In genomic region chr19:15332311-15332996, GRCh38 we compare ENCODE assay signal across 7 cellular contexts. TPM values are rescaled to one million over a fixed set of nuclear protein-coding genes. Genes with fewer than 3 reads are reported as not detected.
DNase-seq lines count a peak whose midpoint lies in the region; ATAC-seq and TF ChIP-seq lines count a peak whose summit lies in the region.

Gene BRD4, minus strand, starts transcription at chr19:15332539. Its CDS starts 59,440 bp downstream, at chr19:15273099.

- H3K4me3 ChIP-seq in dorsolateral prefrontal cortex, result peak within 1 kb of the TSS; percentile 71 to 97 (median 92)
- H3K4me3 ChIP-seq in lower leg skin (ENCODE audit: low read depth, poor library complexity, severe bottlenecking), result peak within 1 kb of the TSS; percentile 85

- TF ChIP-seq CTCF in dorsolateral prefrontal cortex (IDR thresholded peaks at IDR 0.05 in 54 of 56, conservative IDR thresholded peaks at IDR 0.05 in 2 of 56; ENCODE audit: low read depth in 1 of 56, partially characterized antibody in 56 of 56) (no peak), lower leg skin (IDR thresholded peaks at IDR 0.05) (no peak)

- DNase-seq in NCI-H2196 treated with DMSO at 0.1 percent for 48 hours (lab: John Stamatoyannopoulos, UW; ENCODE audit: unreplicated experiment) (peak; percentile 29), dorsolateral prefrontal cortex (peak in 9 of 10 donors; percentile 38 to 79 (median 62)), lower leg skin (ENCODE audit: low spot score in 2 of 2) (peak; percentile 46 to 93)
- DNase-seq in activated CD4-positive, alpha-beta T cell treated with anti-CD3 and anti-CD28 coated beads, Interleukin-2, amount 50 U/mL, for 4 hours, result peak; percentile 65 to 70
- peak; percentile 69 to 72 for DNase-seq in stimulated activated CD4-positive, alpha-beta T cell treated with anti-CD3 and anti-CD28 coated beads, Interleukin-4, amount 100 ng/mL, for 48 hours (ENCODE audit: low read depth in 2 of 2)

- H3K27ac ChIP-seq in dorsolateral prefrontal cortex, result peak within 1 kb of the TSS in 57 of 59 donors; percentile 49 to 94 (median 85)

- 1% methylated on average over 47 to 58 of the region's 81 CpGs for WGBS in lower leg skin, 2 donors

- ATAC-seq in GM18498 (IDR thresholded peaks at IDR 0.05; ENCODE audit: unreplicated experiment), result peak; percentile 55
- ATAC-seq in HG02759 (IDR thresholded peaks at IDR 0.05; ENCODE audit: unreplicated experiment), result peak; percentile 63

- TF ChIP-seq POLR2A in lower leg skin (IDR thresholded peaks at IDR 0.05), result no peak

- H3K27me3 ChIP-seq in dorsolateral prefrontal cortex, result no peaks in the 10 kb centered on the region

- intact Hi-C loops in dorsolateral prefrontal cortex (cut with DNase I), result loop anchor here in 1 of 2 donors (2.0 to 5.0 kb wide), 4 partner anchors 45 to 100 kb away; partner anchors contain the start of genes AKAP8 and AKAP8L
- intact Hi-C loops in lower leg skin (cut with DNase I; ENCODE audit: low total_unique reads), result no loop called here

RNA-seq across cellular contexts. Expression of gene BRD4, which starts in this region (rescaled TPM):
- total RNA-seq in dorsolateral prefrontal cortex (100 to 1,000 TPM in 99 of 120 experiments, 10 to 100 TPM in 21; 84.8 to 154 (median 112) TPM), lower leg skin (10 to 100 TPM; 34.8 to 78.6 (median 49.2) TPM)

Comparison
In these comparisons a context has a peak if more than half of its experiments do, and no peak if none do; other contexts are left out.
1. Peak in every context shown above with its lines: DNase-seq, ATAC-seq, H3K4me3 ChIP-seq and H3K27ac ChIP-seq.